9 cellular contexts compared by ENCODE assay signal in the genomic region with DNA sequence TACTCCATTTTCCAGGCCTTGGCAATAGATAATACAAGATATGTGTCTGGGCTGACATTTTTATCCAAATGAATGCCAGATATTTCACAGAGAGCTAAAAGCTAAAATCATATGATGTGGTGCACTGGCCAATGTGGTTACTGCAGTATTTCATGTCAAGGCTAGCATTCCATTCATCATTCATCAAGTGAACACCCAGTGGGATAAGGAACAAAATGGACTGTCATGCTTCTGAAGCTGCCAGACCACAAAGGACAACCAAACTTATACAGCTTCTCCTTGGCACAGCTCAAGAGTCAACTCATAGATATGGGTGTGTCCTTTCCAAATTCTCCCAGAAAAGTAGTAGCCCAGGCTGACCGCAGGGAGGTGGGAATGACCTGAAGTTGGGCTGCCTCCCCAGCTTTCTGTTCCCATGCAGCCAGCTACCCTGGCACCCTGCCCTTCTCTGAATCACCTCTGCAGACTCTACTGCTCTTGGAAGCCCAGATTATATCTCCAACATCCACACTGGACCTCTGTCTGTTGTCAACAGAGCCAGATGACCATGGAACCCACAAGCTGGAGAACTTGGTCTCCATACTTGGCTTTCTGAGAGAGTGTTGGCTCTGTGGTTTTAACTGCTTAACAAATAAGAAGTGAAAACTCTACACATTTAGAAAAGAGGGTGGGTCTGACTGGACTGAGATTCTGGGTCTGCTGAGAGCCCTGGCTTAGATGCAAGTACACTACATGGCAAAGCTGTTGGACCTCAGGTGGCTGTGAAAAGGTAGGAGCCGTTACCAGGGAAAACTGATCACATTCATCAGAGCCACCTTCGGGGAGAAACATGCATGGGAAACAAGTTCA.
A peak's percentile ranks its signal among the peaks of the same experiment; 100 is the strongest.
DNase-seq lines count a peak whose midpoint lies in the region; ATAC-seq, FAIRE-seq and TF ChIP-seq lines count a peak whose summit lies in the region.
"Had no signal": no experiment of that assay in that cellular context is flagged by ENCODE, and none has a peak within 500 bp of the region (broad histone marks: within the 10 kb centered on the region; RNA-seq: fewer than 3 reads in every experiment).

No MANE protein-coding gene starts in this region.

- no peaks in the 10 kb centered on the region for H4K20me1 ChIP-seq in keratinocyte (ENCODE audit: control insufficient read depth, extremely low read depth, insufficient read depth, low read length)

- no peak overlapping the region for H3K4me3 Mint-ChIP-seq in MCF 10A (ENCODE audit: unreplicated experiment)
- H3K4me3 Mint-ChIP-seq: GM23338 had no signal

- BruUV-seq in MCF 10A (replicated peaks; lab: Mats Ljungman, UMichigan): no TSS peak
- no TSS peak for BruUV-seq in A673 (replicated peaks; lab: Mats Ljungman, UMichigan)

- H3K9me1 ChIP-seq in keratinocyte (ENCODE audit: control insufficient read depth, extremely low read depth, insufficient read depth, low read length): no peaks in the 10 kb centered on the region

- peak overlapping the region; percentile 6 for H3K27ac ChIP-seq in keratinocyte (ENCODE audit: control insufficient read depth, insufficient read depth, low read length)
- H3K27ac ChIP-seq in uterus: peak overlapping the region; percentile 26 to 35
- no peak overlapping the region for H3K27ac ChIP-seq in A673 (ENCODE audit: low read depth, low read length, poor library complexity, severe bottlenecking)
- no peak overlapping the region for H3K27ac ChIP-seq in dorsolateral prefrontal cortex

- no peaks in the 10 kb centered on the region for H3K9me3 Mint-ChIP-seq in MCF 10A (ENCODE audit: unreplicated experiment)

- intact Hi-C loops in MCF 10A (cut with micrococcal nuclease): loop anchor here (1.0 kb wide), 4 partner anchors 55 to 670 kb away; no protein-coding TSS in a partner anchor
- intact Hi-C loops in uterus (cut with DNase I; ENCODE audit: low total_unique reads): no loop called here
- intact Hi-C loops in A673 (cut with micrococcal nuclease; ENCODE audit: unreplicated experiment): loop anchor here (10.0 kb wide), 1 partner anchor 152 kb away; no protein-coding TSS in a partner anchor
- intact Hi-C loops in dorsolateral prefrontal cortex (cut with DNase I): loop anchor here (5.0 to 10.0 kb wide), 5 partner anchors 115 to 702 kb away; a partner anchor contains a TSS

- H3K27me3 Mint-ChIP-seq in MCF 10A (ENCODE audit: insufficient read depth, unreplicated experiment): no peaks in the 10 kb centered on the region

- peak; percentile 49 for ATAC-seq in HG02798 (IDR thresholded peaks at IDR 0.05; ENCODE audit: poor library complexity, unreplicated experiment)
- ATAC-seq: GM23338 had no signal

- dilution Hi-C loops in keratinocyte (cut with MboI; ENCODE audit: extremely low pct_ligation_motif_present, low sequenced_read_pairs): no loop called here

- H2AFZ ChIP-seq in keratinocyte (ENCODE audit: control insufficient read depth, low read length): no peak overlapping the region
- H2AFZ ChIP-seq: GM23338 had no signal

- H3K9me3 ChIP-seq in keratinocyte (ENCODE audit: control insufficient read depth, low read depth, low read length): no peaks in the 10 kb centered on the region
- no peaks in the 10 kb centered on the region for H3K9me3 ChIP-seq in uterus
- H3K9me3 ChIP-seq in A673 (ENCODE audit: low read depth, low read length, poor library complexity, severe bottlenecking): no peaks in the 10 kb centered on the region

- TF ChIP-seq POLR2A in uterus (IDR thresholded peaks at IDR 0.05): no peak

- CTCF ChIA-PET in MCF 10A (lab: Yijun Ruan, JAX): interaction anchor here (0.5 to 12.7 kb wide), 43 partner anchors 9 to 875 kb away, joined by 3 to 147 read pairs (median 4); no protein-coding TSS in a partner anchor
- CTCF ChIA-PET in A673 (lab: Charles Lee): no interaction called here

- TF ChIP-seq CTCF in MCF 10A (IDR thresholded peaks at IDR 0.05; ENCODE audit: unreplicated experiment) (peak; percentile 22), keratinocyte (optimal IDR thresholded peaks at IDR 0.05 in 1 of 3, IDR thresholded peaks at IDR 0.05 in 1 of 3, conservative IDR thresholded peaks at IDR 0.05 in 1 of 3; ENCODE audit: extremely low read depth in 1 of 3, insufficient read depth in 2 of 3, low read length in 3 of 3) (peak; percentile 28 to 61 (median 31)), uterus (IDR thresholded peaks at IDR 0.05) (no peak), A673 (conservative IDR thresholded peaks at IDR 0.05; ENCODE audit: low read depth, low read length) (no peak), dorsolateral prefrontal cortex (IDR thresholded peaks at IDR 0.05 in 54 of 56, conservative IDR thresholded peaks at IDR 0.05 in 2 of 56; ENCODE audit: low read depth in 1 of 56, partially characterized antibody in 56 of 56) (no peak)

- H3K4me1 ChIP-seq in keratinocyte (ENCODE audit: control insufficient read depth, extremely low read depth, insufficient read depth, low read length) (peaks cover 13% of the 10 kb centered on the region), uterus (no peaks in the 10 kb centered on the region), A673 (ENCODE audit: insufficient read depth, low read length, poor library complexity, severe bottlenecking) (peaks cover 7% of the 10 kb centered on the region)

- no peak overlapping the region for H3K9ac ChIP-seq in keratinocyte (ENCODE audit: control insufficient read depth, extremely low read depth, insufficient read depth, low read length)

- DNase-seq in MCF 10A (ENCODE audit: unreplicated experiment) (peak; percentile 97), keratinocyte (ENCODE audit: low read depth, low spot score) (peak; percentile 89), uterus (peak; percentile 80 to 82), A673 (ENCODE audit: low spot score) (no peak), RPMI8226 (no peak), dorsolateral prefrontal cortex (no peak)
- DNase-seq: dermis blood vessel endothelial cell had no signal

- H3K4me3 ChIP-seq in keratinocyte (ENCODE audit: control insufficient read depth in 2 of 3, extremely low read depth in 1 of 3, insufficient read depth in 2 of 3, low read depth in 1 of 3, low read length in 3 of 3) (no peak overlapping the region), uterus (no peak overlapping the region), A673 (ENCODE audit: low read depth, low read length, poor library complexity, severe bottlenecking) (no peak overlapping the region), dorsolateral prefrontal cortex (no peak overlapping the region)
- H3K4me3 ChIP-seq: GM23338 had no signal

- H3K36me3 ChIP-seq in keratinocyte (ENCODE audit: control insufficient read depth in 2 of 2, extremely low read depth in 1 of 2, insufficient read depth in 2 of 2, low read length in 2 of 2) (no peaks in the 10 kb centered on the region), uterus (no peaks in the 10 kb centered on the region), A673 (ENCODE audit: insufficient read depth, low read length, poor library complexity, severe bottlenecking) (no peaks in the 10 kb centered on the region)

- no peaks in the 10 kb centered on the region for H3K79me2 ChIP-seq in keratinocyte (ENCODE audit: control insufficient read depth, insufficient read depth, low read length)

- peaks cover 27% of the 10 kb centered on the region for H3K4me1 Mint-ChIP-seq in MCF 10A (ENCODE audit: insufficient read depth, unreplicated experiment)

- H3K4me2 ChIP-seq in keratinocyte (ENCODE audit: control insufficient read depth, extremely low read depth, insufficient read depth, low read depth, low read length): peak overlapping the region; percentile 20
- H3K4me2 ChIP-seq: GM23338 had no signal

- POLR2A ChIA-PET in MCF 10A (lab: Yijun Ruan, JAX) (interaction anchor here (0.5 to 3.3 kb wide), 28 partner anchors 10 to 1182 kb away, joined by 3 to 41 read pairs (median 5); no protein-coding TSS in a partner anchor), A673 (lab: Charles Lee; ENCODE audit: low non-redundant PET) (interaction anchor here (0.6 kb wide), 1 partner anchor 11 kb away, joined by 3 read pairs; no protein-coding TSS in a partner anchor)

- H3K27ac Mint-ChIP-seq in MCF 10A (ENCODE audit: low read depth, unreplicated experiment): no peak overlapping the region
- H3K27ac Mint-ChIP-seq: GM23338 had no signal

- no peaks in the 10 kb centered on the region for H3K36me3 Mint-ChIP-seq in MCF 10A (ENCODE audit: insufficient read depth, unreplicated experiment)

- H3K27me3 ChIP-seq in keratinocyte (ENCODE audit: control insufficient read depth, extremely low read depth, insufficient read depth, low read length) (no peaks in the 10 kb centered on the region), uterus (no peaks in the 10 kb centered on the region), A673 (replicated peaks; ENCODE audit: insufficient read depth, low read depth, low read length, poor library complexity) (no peaks in the 10 kb centered on the region), dorsolateral prefrontal cortex (no peaks in the 10 kb centered on the region)

- peak; percentile 95 for FAIRE-seq in keratinocyte (lab: Jason Lieb, UNC)

Comparison
In these comparisons a context has a peak if more than half of its experiments do, and no peak if none do; other contexts are left out.
1. DNase-seq: peak in MCF 10A (single experiment), keratinocyte (single experiment) and uterus (2 of 2); none in A673 (single experiment), RPMI8226 (single experiment) and dorsolateral prefrontal cortex (0 of 10).
2. CTCF ChIP-seq: peak in MCF 10A (single experiment) and keratinocyte (3 of 3); none in uterus (0 of 4), A673 (single experiment) and dorsolateral prefrontal cortex (0 of 56).
3. H3K27ac ChIP-seq: peak in keratinocyte (single experiment) and uterus (2 of 2); none in A673 (single experiment) and dorsolateral prefrontal cortex (0 of 59).